Comparison of ENCODE assay signal across 19 cellular contexts in the genomic region with DNA sequence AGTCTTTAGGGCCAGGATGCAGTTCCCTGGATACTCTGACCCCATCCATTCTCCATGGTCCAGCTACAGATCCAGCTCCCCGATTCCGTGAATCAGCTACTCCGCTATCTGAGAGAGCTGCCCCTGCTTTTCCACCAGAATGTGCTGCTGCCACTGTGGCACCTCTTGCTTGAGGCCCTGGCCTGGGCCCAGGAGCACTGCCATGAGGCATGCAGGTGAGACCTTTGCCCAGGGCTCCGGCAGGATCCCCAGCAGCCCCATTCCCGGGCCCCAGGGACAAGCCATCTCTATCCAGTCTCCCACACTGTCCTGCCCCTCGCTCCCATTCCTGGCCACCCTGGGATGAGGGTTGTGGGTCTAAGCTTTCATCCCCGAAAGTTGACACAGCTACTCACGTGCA. TPM values are rescaled to one million over a fixed set of nuclear protein-coding genes. Genes with fewer than 3 reads are reported as not detected.
A peak's percentile ranks its signal among the peaks of the same experiment; 100 is the strongest.
DNase-seq lines count a peak whose midpoint lies in the region; ATAC-seq and TF ChIP-seq lines count a peak whose summit lies in the region.
"Had no signal": no experiment of that assay in that cellular context is flagged by ENCODE, and none has a peak within 500 bp of the region (broad histone marks: within the 10 kb centered on the region; RNA-seq: fewer than 3 reads in every experiment).

No MANE protein-coding gene starts in this region.

- peaks cover 11% of the 10 kb centered on the region for H3K4me1 Mint-ChIP-seq in central memory CD8-positive, alpha-beta T cell

- H2AFZ ChIP-seq in OCI-LY3 (ENCODE audit: low read depth, low read length) = no peak overlapping the region
- H2AFZ ChIP-seq in neuronal stem cell (ENCODE audit: low read length) = no peak overlapping the region

- WGBS in neuronal stem cell (ENCODE audit: extremely low coverage in 2 of 2, insufficient read length in 2 of 2, insufficient replicate concordance in 1 of 2), 2 donors = no CpG with 5 or more reads among the region's 8 CpGs

- H3K4me2 ChIP-seq in OCI-LY3 (ENCODE audit: low read length) (peak overlapping the region; percentile 81), neuronal stem cell (ENCODE audit: insufficient read depth, low read length, poor library complexity, severe bottlenecking) (no peak overlapping the region)
- H3K4me2 ChIP-seq: BLaER1 had no signal

- no peak for ATAC-seq in central memory CD8-positive, alpha-beta T cell (replicated peaks; ENCODE audit: extremely low read depth, poor library complexity, severe bottlenecking)
- ATAC-seq in HG02571 (IDR thresholded peaks at IDR 0.05; ENCODE audit: unreplicated experiment) = no peak
- no peak for ATAC-seq in HG03460 (IDR thresholded peaks at IDR 0.05; ENCODE audit: unreplicated experiment)

- H3K9ac ChIP-seq in OCI-LY3 (ENCODE audit: low read length) (no peak overlapping the region), neuronal stem cell (ENCODE audit: low read depth, low read length, poor library complexity) (no peak overlapping the region)
- H3K9ac ChIP-seq: BLaER1 had no signal

- no peak overlapping the region for H3K4ac ChIP-seq in neuronal stem cell (ENCODE audit: low read length)

- H2BK120ac ChIP-seq in neuronal stem cell (ENCODE audit: low read depth, low read length) = no peak overlapping the region

- no peak for TF ChIP-seq CTCF in OCI-LY3 (IDR thresholded peaks at IDR 0.05; ENCODE audit: low read depth, low read length)

- no peaks in the 10 kb centered on the region for H3K79me1 ChIP-seq in neuronal stem cell (ENCODE audit: low read depth, low read length)

- H3K27ac ChIP-seq in OCI-LY3 (ENCODE audit: low read length) (peak overlapping the region; percentile 99), neuronal stem cell (replicated peaks; ENCODE audit: low read length) (no peak overlapping the region)
- H3K27ac ChIP-seq: BLaER1, SK-N-MC had no signal

- H3K36me3 Mint-ChIP-seq in central memory CD8-positive, alpha-beta T cell (ENCODE audit: insufficient read depth) = peaks cover 17% of the 10 kb centered on the region

- H2AK5ac ChIP-seq in neuronal stem cell (ENCODE audit: low read depth, low read length) = no peak overlapping the region

- H3K27me3 ChIP-seq in OCI-LY3 (ENCODE audit: low read depth, low read length) (no peaks in the 10 kb centered on the region), neuronal stem cell (ENCODE audit: control insufficient read depth in 3 of 3, insufficient read depth in 3 of 3, low read depth in 1 of 3, low read length in 3 of 3) (no peaks in the 10 kb centered on the region)
- H3K27me3 ChIP-seq: BLaER1 had no signal

- H3K9me3 ChIP-seq in OCI-LY3 (ENCODE audit: insufficient read depth, low read length) (peaks cover 5% of the 10 kb centered on the region; the same call in 1 of the 2 replicates), neuronal stem cell (replicated peaks in 1 of 2; ENCODE audit: control insufficient read depth in 2 of 2, insufficient read depth in 1 of 2, low read depth in 1 of 2, low read length in 2 of 2) (no peaks in the 10 kb centered on the region)
- H3K9me3 ChIP-seq: BLaER1 had no signal

- H3K4me1 ChIP-seq in OCI-LY3 (ENCODE audit: low read length) (peaks cover 41% of the 10 kb centered on the region), neuronal stem cell (ENCODE audit: control insufficient read depth in 2 of 2, insufficient read depth in 1 of 2, low read depth in 1 of 2, low read length in 2 of 2) (no peaks in the 10 kb centered on the region)

- no peak for DNase-seq in central memory CD8-positive, alpha-beta T cell (ENCODE audit: low spot score in 2 of 2)
- DNase-seq in neuronal stem cell (ENCODE audit: low spot score) (no peak), SIG-M5 (lab: John Stamatoyannopoulos, UW) (no peak), foreskin melanocyte (no peak)
- DNase-seq: CD4-positive, alpha-beta memory T cell; DND-41; GOT3; HCEC 1CT; IMR-90; NCI-H1694; NCI-H2081 treated with DMSO at 0.1 percent for 48 hours; NCI-H2171 treated with DMSO at 0.1 percent for 48 hours; NCI-H526; Right ventricle myocardium superior had no signal

- H3K14ac ChIP-seq in neuronal stem cell (ENCODE audit: low read length) = no peak overlapping the region

- no peak overlapping the region for H2BK12ac ChIP-seq in neuronal stem cell (ENCODE audit: low read length)

- no peak overlapping the region for H3K23ac ChIP-seq in neuronal stem cell (ENCODE audit: low read depth, low read length, poor library complexity)

- no peak overlapping the region for H3K18ac ChIP-seq in neuronal stem cell (ENCODE audit: low read length)

- peak overlapping the region; percentile 31 for H2BK5ac ChIP-seq in neuronal stem cell (ENCODE audit: low read length)

- H3K9me3 Mint-ChIP-seq in central memory CD8-positive, alpha-beta T cell = no peaks in the 10 kb centered on the region
- H3K9me3 Mint-ChIP-seq: CD4-positive, alpha-beta memory T cell had no signal

- no peaks in the 10 kb centered on the region for H4K20me1 ChIP-seq in OCI-LY3 (ENCODE audit: insufficient read depth, low read length)

- H3K27me3 Mint-ChIP-seq in central memory CD8-positive, alpha-beta T cell = no peaks in the 10 kb centered on the region
- H3K27me3 Mint-ChIP-seq: CD4-positive, alpha-beta memory T cell had no signal

- H4K91ac ChIP-seq in neuronal stem cell (ENCODE audit: low read depth, low read length, poor library complexity) = no peak overlapping the region

- no peak overlapping the region for H4K8ac ChIP-seq in neuronal stem cell (ENCODE audit: low read depth, low read length)

- H3K4me3 Mint-ChIP-seq in central memory CD8-positive, alpha-beta T cell = no peak overlapping the region
- H3K4me3 Mint-ChIP-seq: CD4-positive, alpha-beta memory T cell had no signal

- H2BK15ac ChIP-seq in neuronal stem cell (ENCODE audit: low read length) = no peak overlapping the region

- peak overlapping the region; percentile 56 for H3K27ac Mint-ChIP-seq in central memory CD8-positive, alpha-beta T cell (ENCODE audit: low read depth)

- peaks cover 6% of the 10 kb centered on the region; the same call in 1 of the 2 replicates for H3K79me2 ChIP-seq in OCI-LY3 (ENCODE audit: low read length)

- H3K36me3 ChIP-seq in OCI-LY3 (replicated peaks; ENCODE audit: low read depth, low read length) (peaks cover 81% of the 10 kb centered on the region), neuronal stem cell (replicated peaks in 1 of 2; ENCODE audit: control insufficient read depth in 2 of 2, insufficient read depth in 2 of 2, low read length in 2 of 2) (peaks cover 52 to 71% of the 10 kb centered on the region in 2 donors)

- H3K4me3 ChIP-seq in OCI-LY3 (ENCODE audit: low read length) (peak overlapping the region; percentile 55), neuronal stem cell (ENCODE audit: low read length in 2 of 2) (no peak overlapping the region)
- H3K4me3 ChIP-seq: BLaER1, SK-N-MC had no signal

RNA-seq across cellular contexts. Expression of a gene that starts 7.5 kb away (rescaled TPM):
- 21.6 TPM for polyA plus RNA-seq in neuronal stem cell (2013, experiment 1 of 2)
- 22.1 TPM for polyA plus RNA-seq in neuronal stem cell (2013, experiment 2 of 2)

RNA-seq across cellular contexts. Expression of a gene that starts 11.2 kb away (rescaled TPM):
- polyA plus RNA-seq in neuronal stem cell (2013, experiment 1 of 2) = 79.9 TPM
- polyA plus RNA-seq in neuronal stem cell (2013, experiment 2 of 2) = 78.2 TPM

RNA-seq across cellular contexts. Expression of a gene that starts 31.2 kb away (rescaled TPM):
- polyA plus RNA-seq in neuronal stem cell (2013, experiment 1 of 2) = 668 TPM
- 664 TPM for polyA plus RNA-seq in neuronal stem cell (2013, experiment 2 of 2)

RNA-seq across cellular contexts. Expression of a gene that starts 38.1 kb away (rescaled TPM):
- polyA plus RNA-seq in neuronal stem cell (2013, experiment 1 of 2) = 3.0 TPM
- 2.9 TPM for polyA plus RNA-seq in neuronal stem cell (2013, experiment 2 of 2)

RNA-seq across cellular contexts. Expression of a gene that starts 46.3 kb away (rescaled TPM):
- polyA plus RNA-seq in neuronal stem cell (2013, experiment 1 of 2) = 3.8 TPM
- polyA plus RNA-seq in neuronal stem cell (2013, experiment 2 of 2) = 3.7 TPM
